In genomic region chr7:6254891-6255290, GRCh38 we compare ENCODE assay signal across 20 cellular contexts. TPM values are rescaled to one million over a fixed set of nuclear protein-coding genes. Genes with fewer than 3 reads are reported as not detected.
A peak's percentile ranks its signal among the peaks of the same experiment; 100 is the strongest.
DNase-seq lines count a peak whose midpoint lies in the region; ATAC-seq and TF ChIP-seq lines count a peak whose summit lies in the region.
"Had no signal": no experiment of that assay in that cellular context is flagged by ENCODE, and none has a peak within 500 bp of the region (broad histone marks: within the 10 kb centered on the region; RNA-seq: fewer than 3 reads in every experiment).

No MANE protein-coding gene starts in this region.

- intact Hi-C loops in ascending aorta (cut with DNase I): no loop called here
- intact Hi-C loops in activated CD4-positive, alpha-beta memory T cell treated with anti-CD3 and anti-CD28 coated beads for 36 hours (cut with micrococcal nuclease): no loop called here

- peaks cover 86% of the 10 kb centered on the region for H3F3A ChIP-seq in GM23248 (ENCODE audit: insufficient read depth)

- H3K4me2 ChIP-seq in GM23248 (ENCODE audit: unreplicated experiment): peak overlapping the region; percentile 8

- no peak for TF ChIP-seq CTCF in ascending aorta (IDR thresholded peaks at IDR 0.05)
- no peak for TF ChIP-seq CTCF in gastroesophageal sphincter (IDR thresholded peaks at IDR 0.05)

- peaks cover 91% of the 10 kb centered on the region for H3K79me2 ChIP-seq in GM23248 (ENCODE audit: insufficient read depth)

- CTCF ChIA-PET in activated CD4-positive, alpha-beta memory T cell treated with anti-CD3 and anti-CD28 coated beads for 36 hours (lab: Charles Lee): no interaction called here

- TF ChIP-seq POLR2A in gastroesophageal sphincter (IDR thresholded peaks at IDR 0.05): no peak

- no peaks in the 10 kb centered on the region for H3K9me3 Mint-ChIP-seq in activated CD4-positive, alpha-beta memory T cell treated with anti-CD3 and anti-CD28 coated beads for 36 hours
- H3K9me3 Mint-ChIP-seq: activated CD4-positive, alpha-beta memory T cell treated with anti-CD3 and anti-CD28 coated beads, Interleukin-2, amount 10 ng/mL, durations not matched to agents 7 days and 5 days; CD8-positive, alpha-beta memory T cell; naive B cell had no signal

- no peaks in the 10 kb centered on the region for H3K27me3 ChIP-seq in GM23248 (replicated peaks; ENCODE audit: insufficient read depth)
- no peaks in the 10 kb centered on the region for H3K27me3 ChIP-seq in ascending aorta
- H3K27me3 ChIP-seq in gastroesophageal sphincter: no peaks in the 10 kb centered on the region
- no peaks in the 10 kb centered on the region for H3K27me3 ChIP-seq in subcutaneous abdominal adipose tissue (ENCODE audit: control insufficient read depth in 5 of 5, insufficient read depth in 4 of 5, low read length in 5 of 5)

- peaks cover 92% of the 10 kb centered on the region for H3K4me1 ChIP-seq in GM23248 (ENCODE audit: insufficient read depth)
- H3K4me1 ChIP-seq in ascending aorta: peaks cover 36 to 65% of the 10 kb centered on the region in 2 donors
- H3K4me1 ChIP-seq in gastroesophageal sphincter: peaks cover 0 to 85% (median 14%) of the 10 kb centered on the region in 3 donors
- H3K4me1 ChIP-seq in subcutaneous abdominal adipose tissue (ENCODE audit: control insufficient read depth in 5 of 5, insufficient read depth in 5 of 5, low read length in 5 of 5): peaks cover 12 to 64% (median 56%) of the 10 kb centered on the region in 5 donors

- peaks cover 47% of the 10 kb centered on the region for H3K4me1 Mint-ChIP-seq in activated CD4-positive, alpha-beta memory T cell treated with anti-CD3 and anti-CD28 coated beads for 36 hours (ENCODE audit: low read depth)

- H3K27ac ChIP-seq in GM23248: peak overlapping the region; percentile 90; the same call in 1 of the 2 replicates
- peak overlapping the region; percentile 75 to 76 for H3K27ac ChIP-seq in ascending aorta
- peak overlapping the region in 3 of 4 donors; percentile 21 to 59 (median 37) for H3K27ac ChIP-seq in gastroesophageal sphincter
- H3K27ac ChIP-seq in subcutaneous abdominal adipose tissue (ENCODE audit: low read depth, low read length): peak overlapping the region; percentile 9

- H2AFZ ChIP-seq in GM23248: no peak overlapping the region

- TF ChIP-seq EP300 in gastroesophageal sphincter (IDR thresholded peaks at IDR 0.05): no peak

- ATAC-seq in gastroesophageal sphincter: no peak
- no peak for ATAC-seq in GM21381 (IDR thresholded peaks at IDR 0.05; ENCODE audit: unreplicated experiment)

- peaks cover 23% of the 10 kb centered on the region for H3K27me3 Mint-ChIP-seq in activated CD4-positive, alpha-beta memory T cell treated with anti-CD3 and anti-CD28 coated beads for 36 hours
- H3K27me3 Mint-ChIP-seq: naive B cell had no signal

- DNase-seq in GM23248: peak; percentile 40
- DNase-seq in ascending aorta (ENCODE audit: low spot score in 2 of 2): no peak
- DNase-seq in activated CD4-positive, alpha-beta memory T cell treated with anti-CD3 and anti-CD28 coated beads for 36 hours: no peak
- DNase-seq in activated CD4-positive, CD25-positive, alpha-beta regulatory T cell (lab: John Stamatoyannopoulos, UW): no peak
- DNase-seq: activated CD4-positive, alpha-beta memory T cell treated with anti-CD3 and anti-CD28 coated beads, Interleukin-2, amount 10 ng/mL, durations not matched to agents 7 days and 5 days; activated T-cell treated with anti-CD3 and anti-CD28 coated beads for 4 hours; amygdala; caudate nucleus; CD8-positive, alpha-beta memory T cell; Karpas-422; kidney glomerular epithelial cell; mesendoderm; naive B cell; NCI-H187; NCI-H2227 treated with DMSO at 0.1 percent for 48 hours; occipital lobe; T-helper 9 cell had no signal

- H3K36me3 ChIP-seq in GM23248 (ENCODE audit: low read depth): no peaks in the 10 kb centered on the region
- H3K36me3 ChIP-seq in ascending aorta: no peaks in the 10 kb centered on the region
- H3K36me3 ChIP-seq in gastroesophageal sphincter: no peaks in the 10 kb centered on the region
- H3K36me3 ChIP-seq in subcutaneous abdominal adipose tissue (ENCODE audit: control insufficient read depth in 5 of 5, insufficient read depth in 5 of 5, low read length in 5 of 5): no peaks in the 10 kb centered on the region

- no peaks in the 10 kb centered on the region for H3K36me3 Mint-ChIP-seq in activated CD4-positive, alpha-beta memory T cell treated with anti-CD3 and anti-CD28 coated beads for 36 hours
- H3K36me3 Mint-ChIP-seq: CD8-positive, alpha-beta memory T cell had no signal

- in situ Hi-C loops in GM23248 (cut with MboI): no loop called here

- H3K9me3 ChIP-seq in GM23248 (ENCODE audit: low read depth) (no peaks in the 10 kb centered on the region), ascending aorta (no peaks in the 10 kb centered on the region), gastroesophageal sphincter (no peaks in the 10 kb centered on the region), subcutaneous abdominal adipose tissue (ENCODE audit: control insufficient read depth in 5 of 5, low read length in 5 of 5) (no peaks in the 10 kb centered on the region)

- H3K27ac Mint-ChIP-seq in activated CD4-positive, alpha-beta memory T cell treated with anti-CD3 and anti-CD28 coated beads for 36 hours: no peak overlapping the region
- H3K27ac Mint-ChIP-seq: activated CD4-positive, alpha-beta memory T cell treated with anti-CD3 and anti-CD28 coated beads, Interleukin-2, amount 10 ng/mL, durations not matched to agents 7 days and 5 days had no signal

- WGBS in GM23248 (ENCODE audit: low coverage in 1 of 2, low lambda C conversion rate in 2 of 2, missing lambda C conversion rate in 2 of 2), 2 experiments: 76 to 81% methylated on average over 3 of the region's 3 CpGs
- 30 to 54% methylated on average over 3 of the region's 3 CpGs for WGBS in gastroesophageal sphincter (ENCODE audit: low coverage in 1 of 2), 2 donors

- H3K9ac ChIP-seq in GM23248 (no peak overlapping the region), subcutaneous abdominal adipose tissue (ENCODE audit: low read length in 5 of 5) (no peak overlapping the region)

- H3K4me3 Mint-ChIP-seq in activated CD4-positive, alpha-beta memory T cell treated with anti-CD3 and anti-CD28 coated beads for 36 hours: no peak overlapping the region
- H3K4me3 Mint-ChIP-seq: activated CD4-positive, alpha-beta memory T cell treated with anti-CD3 and anti-CD28 coated beads, Interleukin-2, amount 10 ng/mL, durations not matched to agents 7 days and 5 days had no signal

- H3K9me2 ChIP-seq in GM23248 (ENCODE audit: insufficient read depth): no peaks in the 10 kb centered on the region

- H3K4me3 ChIP-seq in GM23248 (no peak overlapping the region), ascending aorta (no peak overlapping the region), gastroesophageal sphincter (no peak overlapping the region), subcutaneous abdominal adipose tissue (ENCODE audit: low read depth in 1 of 5, low read length in 5 of 5) (no peak overlapping the region)

- no peaks in the 10 kb centered on the region for H4K20me1 ChIP-seq in GM23248 (ENCODE audit: insufficient read depth)

- POLR2A ChIA-PET in activated CD4-positive, alpha-beta memory T cell treated with anti-CD3 and anti-CD28 coated beads for 36 hours (lab: Charles Lee): no interaction called here

RNA-seq across cellular contexts. Expression of gene CYTH3, which starts 17.5 kb away (rescaled TPM):
- 45.5 and 47.1 TPM in 2 replicates for total RNA-seq in GM23248 (2014; rRNA removed; shearing (Covaris generic))
- polyA plus RNA-seq in GM23248 (2016; fragmentation: Nextera tagmentation; extraction: Ambion mirVana): 33.3 and 34.2 TPM in 2 replicates
- 51.8 TPM for total RNA-seq in ascending aorta
- 10 to 100 TPM; 25.8 to 61.9 (median 39.4) TPM for total RNA-seq in gastroesophageal sphincter
- total RNA-seq in activated CD4-positive, alpha-beta memory T cell treated with anti-CD3 and anti-CD28 coated beads for 36 hours: 1 to 10 TPM; 1.6 to 2.0 TPM

Comparison
In these comparisons a context has a peak if more than half of its experiments do, and no peak if none do; other contexts are left out.
1. H3K27ac ChIP-seq: peak in every context shown above with its lines; median percentile 90 in GM23248; 76 in ascending aorta; 37 in gastroesophageal sphincter; 9 in subcutaneous abdominal adipose tissue.
2. RNA of gene CYTH3, which starts 17.5 kb away (total RNA-seq): 51.8 TPM in ascending aorta (single experiment), 45.5 to 47.1 TPM in GM23248 and 25.8 to 61.9 TPM in gastroesophageal sphincter; 1.6 to 2.0 TPM in activated CD4-positive, alpha-beta memory T cell treated with anti-CD3 and anti-CD28 coated beads for 36 hours; every median in the first group is over 4 times any median in the second.